9 cellular contexts compared by ENCODE assay signal in the genomic region with DNA sequence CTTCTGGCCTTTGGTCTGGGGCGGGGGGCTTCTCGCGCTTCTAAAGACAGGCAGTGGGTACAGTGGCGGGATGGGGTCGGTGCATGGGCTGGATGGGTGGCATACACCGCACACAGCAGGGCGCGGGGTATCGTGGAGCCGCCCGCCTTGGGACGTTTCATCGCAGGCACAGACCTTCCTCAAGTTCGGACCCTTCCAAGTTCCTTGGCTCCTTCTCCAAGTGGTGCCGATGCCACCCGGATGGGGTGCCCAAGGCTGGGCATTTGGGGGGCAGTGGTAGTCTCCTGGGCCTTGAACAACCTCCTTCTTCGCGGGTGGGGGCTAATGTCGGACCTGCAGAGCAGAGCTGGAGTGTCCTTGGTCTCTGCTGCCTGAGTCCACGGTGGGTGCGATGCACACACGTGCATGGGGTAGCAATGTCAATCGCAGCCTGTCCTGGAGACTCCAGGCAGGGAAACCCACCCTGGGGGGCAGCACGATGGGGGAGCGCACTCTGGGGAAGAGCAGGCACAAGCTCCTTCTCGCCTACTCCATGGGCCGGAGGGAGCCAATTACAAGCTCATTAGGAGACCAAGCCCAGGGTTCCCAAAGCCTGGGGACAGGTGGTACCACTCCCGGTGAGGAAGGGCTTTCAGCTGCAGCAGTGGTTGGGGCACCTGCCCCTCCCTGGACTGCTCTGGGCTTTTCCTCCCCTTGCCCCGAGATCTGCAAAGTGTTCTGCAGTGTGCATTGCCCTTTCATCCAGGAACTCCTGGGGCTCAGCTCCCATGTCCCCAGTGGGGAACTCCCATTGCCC. TPM values are rescaled to one million over a fixed set of nuclear protein-coding genes. Genes with fewer than 3 reads are reported as not detected.
A peak's percentile ranks its signal among the peaks of the same experiment; 100 is the strongest.
DNase-seq lines count a peak whose midpoint lies in the region; ATAC-seq and TF ChIP-seq lines count a peak whose summit lies in the region.
"Had no signal": no experiment of that assay in that cellular context is flagged by ENCODE, and none has a peak within 500 bp of the region (broad histone marks: within the 10 kb centered on the region; RNA-seq: fewer than 3 reads in every experiment).

No MANE protein-coding gene starts in this region.

- no peak for TF ChIP-seq RAD21 in Ishikawa (IDR thresholded peaks at IDR 0.05; ENCODE audit: low read depth)

- POLR2A ChIA-PET in naive thymus-derived CD8-positive, alpha-beta T cell (lab: Charles Lee), result interaction anchor here (0.5 to 6.9 kb wide), 3 partner anchors 10 to 50 kb away, joined by 3 to 50 read pairs (median 6); no protein-coding TSS in a partner anchor

- no peak for TF ChIP-seq EP300 in Ishikawa (IDR thresholded peaks at IDR 0.05; ENCODE audit: borderline replicate concordance)

- TF ChIP-seq CTCF in AG09309 (IDR thresholded peaks at IDR 0.05; ENCODE audit: control insufficient read depth, insufficient read depth, low read depth, low read length, missing control alignments), result no peak

- intact Hi-C loops in dendritic cell treated with granulocyte-macrophage colony-stimulating factor and Interleukin-4, amounts not matched to agents 40 ng/mL and 50 ng/mL, for 4 days (cut with micrococcal nuclease), result no loop called here

- peak overlapping the region; percentile 47 for H3K4me3 ChIP-seq in AG09309 (ENCODE audit: control insufficient read depth, low read depth, low read length)

- no peak for DNase-seq in AG09309 (ENCODE audit: low read depth)
- no peak for DNase-seq in naive thymus-derived CD8-positive, alpha-beta T cell
- no peak for DNase-seq in foreskin melanocyte
- DNase-seq in SKM-1 treated with dmso at 0.1 percent for 144 hours (lab: John Stamatoyannopoulos, UW; ENCODE audit: unreplicated experiment), result no peak
- DNase-seq in stimulated activated CD4-positive, alpha-beta T cell treated with anti-CD3 and anti-CD28 coated beads, Interleukin-4, amount 100 ng/mL, for 24 hours, result no peak

- peaks cover 48% of the 10 kb centered on the region for H3K36me3 Mint-ChIP-seq in dendritic cell treated with granulocyte-macrophage colony-stimulating factor and Interleukin-4, amounts not matched to agents 40 ng/mL and 50 ng/mL, for 4 days (ENCODE audit: low read depth)
- no peaks in the 10 kb centered on the region for H3K36me3 Mint-ChIP-seq in naive thymus-derived CD8-positive, alpha-beta T cell

- H3K4me1 Mint-ChIP-seq in dendritic cell treated with granulocyte-macrophage colony-stimulating factor and Interleukin-4, amounts not matched to agents 40 ng/mL and 50 ng/mL, for 4 days (ENCODE audit: low read depth), result no peaks in the 10 kb centered on the region
- peaks cover 8 to 30% (median 18%) of the 10 kb centered on the region in 4 donors for H3K4me1 Mint-ChIP-seq in naive thymus-derived CD8-positive, alpha-beta T cell

- ATAC-seq in naive thymus-derived CD8-positive, alpha-beta T cell, result peak; percentile 31 to 34
- no peak for ATAC-seq in GM18858 (IDR thresholded peaks at IDR 0.05; ENCODE audit: unreplicated experiment)

- peaks cover 28% of the 10 kb centered on the region for H3K27me3 Mint-ChIP-seq in dendritic cell treated with granulocyte-macrophage colony-stimulating factor and Interleukin-4, amounts not matched to agents 40 ng/mL and 50 ng/mL, for 4 days
- peaks cover 0 to 5% (median 0%) of the 10 kb centered on the region in 5 donors for H3K27me3 Mint-ChIP-seq in naive thymus-derived CD8-positive, alpha-beta T cell

- H3K4me3 Mint-ChIP-seq in dendritic cell treated with granulocyte-macrophage colony-stimulating factor and Interleukin-4, amounts not matched to agents 40 ng/mL and 50 ng/mL, for 4 days, result peak overlapping the region; percentile 35
- H3K4me3 Mint-ChIP-seq in naive thymus-derived CD8-positive, alpha-beta T cell, result peak overlapping the region; percentile 64 to 87 (median 73)

- H3K27ac Mint-ChIP-seq in dendritic cell treated with granulocyte-macrophage colony-stimulating factor and Interleukin-4, amounts not matched to agents 40 ng/mL and 50 ng/mL, for 4 days, result no peak overlapping the region
- H3K27ac Mint-ChIP-seq in naive thymus-derived CD8-positive, alpha-beta T cell, result peak overlapping the region in 9 of 10 donors; percentile 25 to 77 (median 53)

- H3K9me3 Mint-ChIP-seq in dendritic cell treated with granulocyte-macrophage colony-stimulating factor and Interleukin-4, amounts not matched to agents 40 ng/mL and 50 ng/mL, for 4 days, result no peaks in the 10 kb centered on the region
- no peaks in the 10 kb centered on the region for H3K9me3 Mint-ChIP-seq in naive thymus-derived CD8-positive, alpha-beta T cell

TF ChIP-seq in Ishikawa, 13 proteins besides CTCF, POLR2A, EP300 and RAD21:
- TF ChIP-seq ZBTB7A (IDR thresholded peaks at IDR 0.05; ENCODE audit: low read depth), result peak; percentile 58; the same call in 1 of the 2 replicates
- TF ChIP-seq FOXM1 (IDR thresholded peaks at IDR 0.05; ENCODE audit: borderline replicate concordance, low read depth), result no peak
- TF ChIP-seq EGR1 (IDR thresholded peaks at IDR 0.05), result 0 out of 2 replicates have a peak, but pooled peaks have one; percentile 1

RNA-seq across cellular contexts. Expression of gene MTSS2, which starts 0.7 kb away (rescaled TPM):
- total RNA-seq in naive thymus-derived CD8-positive, alpha-beta T cell, result 10 to 100 TPM; 23.3 to 26.8 TPM
- under 1 TPM in 1 of 3 donors, not detected in 2; 0.28 TPM for polyA plus RNA-seq in naive thymus-derived CD8-positive, alpha-beta T cell

RNA-seq across cellular contexts. Expression of gene IL34, which starts 40.2 kb away (rescaled TPM):
- total RNA-seq in naive thymus-derived CD8-positive, alpha-beta T cell, result under 1 TPM in 1 of 2 experiments, not detected in 1; 0.36 TPM
- not detected for polyA plus RNA-seq in naive thymus-derived CD8-positive, alpha-beta T cell
- total RNA-seq: T-helper 2 cell treated with Interferon-gamma antibody and Interleukin-4, amounts not matched to agents 100 ng/mL and 5 ng/mL, for 36 hours had no signal
